8 cellular contexts compared by ENCODE assay signal in genomic region chr2:197113221-197113831, GRCh38.
DNase-seq lines count a peak whose midpoint lies in the region; ATAC-seq and TF ChIP-seq lines count a peak whose summit lies in the region.

No MANE protein-coding gene starts in this region.

- H3K4me1 ChIP-seq in Caco-2, result no peaks in the 10 kb centered on the region
- peaks cover 11 to 29% (median 23%) of the 10 kb centered on the region in 4 donors for H3K4me1 ChIP-seq in esophagus muscularis mucosa
- H3K4me1 ChIP-seq in aorta (ENCODE audit: control insufficient read depth in 1 of 2, insufficient read depth in 2 of 2, low read length in 2 of 2), result no peaks in the 10 kb centered on the region

- 0% methylated on average over 2 of the region's 2 CpGs for WGBS in esophagus muscularis mucosa
- 1 to 2% methylated on average over 2 of the region's 2 CpGs for WGBS in aorta, 2 donors

- TF ChIP-seq CTCF in Caco-2 (IDR thresholded peaks at IDR 0.05; ENCODE audit: insufficient read depth in 1 of 2, low read depth in 1 of 2, low read length in 1 of 2, severe bottlenecking in 1 of 2, unreplicated experiment in 1 of 2) (peak; percentile 54 to 63), SU-DHL-6 (IDR thresholded peaks at IDR 0.05; ENCODE audit: insufficient read depth, low read length, poor library complexity, severe bottlenecking) (peak; percentile 57), esophagus muscularis mucosa (IDR thresholded peaks at IDR 0.05) (peak; percentile 69 to 74 (median 71))

- no peaks in the 10 kb centered on the region for H3K4me1 Mint-ChIP-seq in Caco-2 (ENCODE audit: low read depth, unreplicated experiment)

- H3F3A ChIP-seq in SU-DHL-6 (ENCODE audit: insufficient read depth), result peaks cover 6% of the 10 kb centered on the region; the same call in 1 of the 2 replicates

- H3K27me3 ChIP-seq in Caco-2 (replicated peaks; ENCODE audit: control insufficient read depth, insufficient read depth, low read length) (no peaks in the 10 kb centered on the region), SU-DHL-6 (ENCODE audit: low read length) (no peaks in the 10 kb centered on the region), esophagus muscularis mucosa (no peaks in the 10 kb centered on the region), aorta (ENCODE audit: control insufficient read depth in 1 of 2, insufficient read depth in 2 of 2, low read length in 1 of 2) (no peaks in the 10 kb centered on the region)

- CTCF ChIA-PET in Caco-2 (lab: Charles Lee), result interaction anchor here (0.8 to 1.5 kb wide), 5 partner anchors 55 to 270 kb away, joined by 3 to 10 read pairs (median 3); no protein-coding TSS in a partner anchor

- TF ChIP-seq EP300 in esophagus muscularis mucosa (IDR thresholded peaks at IDR 0.05), result no peak

- DNase-seq in Caco-2, result peak in 1 of 2 experiments; percentile 17
- peak; percentile 62 for DNase-seq in KBM-7
- DNase-seq in esophagus muscularis mucosa (ENCODE audit: extremely low spot score), result no peak
- peak; percentile 46 for DNase-seq in renal cortical epithelial cell (ENCODE audit: low read depth)
- no peak for DNase-seq in aorta

- peaks cover 4% of the 10 kb centered on the region for H3K36me3 Mint-ChIP-seq in Caco-2 (ENCODE audit: insufficient read depth, unreplicated experiment)

- H3K9me3 ChIP-seq in Caco-2 (no peaks in the 10 kb centered on the region), SU-DHL-6 (ENCODE audit: insufficient read depth, low read length) (no peaks in the 10 kb centered on the region), esophagus muscularis mucosa (no peaks in the 10 kb centered on the region), aorta (ENCODE audit: control insufficient read depth, low read length) (no peaks in the 10 kb centered on the region)

- H3K4me3 ChIP-seq in Caco-2 (ENCODE audit: low read depth, low read length) (no peak overlapping the region), SU-DHL-6 (ENCODE audit: insufficient read depth, low read length, poor library complexity, severe bottlenecking) (no peak overlapping the region), esophagus muscularis mucosa (no peak overlapping the region), aorta (ENCODE audit: low read length in 2 of 2) (no peak overlapping the region)

- H3K36me3 ChIP-seq in Caco-2 (ENCODE audit: control insufficient read depth, insufficient read depth, low read length), result no peaks in the 10 kb centered on the region
- H3K36me3 ChIP-seq in SU-DHL-6 (ENCODE audit: low read length), result no peaks in the 10 kb centered on the region
- H3K36me3 ChIP-seq in esophagus muscularis mucosa, result peaks cover 0 to 28% (median 0%) of the 10 kb centered on the region in 4 donors
- H3K36me3 ChIP-seq in aorta (ENCODE audit: control insufficient read depth in 1 of 2, insufficient read depth in 2 of 2, low read length in 1 of 2), result no peaks in the 10 kb centered on the region

- peak overlapping the region; percentile 27 for H3K9ac ChIP-seq in SU-DHL-6 (ENCODE audit: low read length)

- intact Hi-C loops in Caco-2 (cut with micrococcal nuclease; ENCODE audit: unreplicated experiment) (loop anchor here (1.0 to 5.0 kb wide), 7 partner anchors 55 to 664 kb away; no protein-coding TSS in a partner anchor), esophagus muscularis mucosa (cut with DNase I) (no loop called here), aorta (cut with DNase I) (loop anchor here (1.0 to 5.0 kb wide), 3 partner anchors 199 to 265 kb away; partner anchors contain the start of gene ANKRD44 (in 2 of the 2))

- H3K27ac Mint-ChIP-seq in Caco-2 (ENCODE audit: unreplicated experiment), result no peak overlapping the region

- no peaks in the 10 kb centered on the region for H4K20me1 ChIP-seq in SU-DHL-6 (ENCODE audit: low read depth, low read length)

- POLR2A ChIA-PET in Caco-2 (lab: Charles Lee), result no interaction called here

- ATAC-seq in GM18861 (IDR thresholded peaks at IDR 0.05; ENCODE audit: unreplicated experiment), result peak; percentile 58
- ATAC-seq in HG03457 (IDR thresholded peaks at IDR 0.05; ENCODE audit: unreplicated experiment), result no peak
- ATAC-seq in aorta (ENCODE audit: low FRiP score), result no peak

- in situ Hi-C loops in KBM-7 (cut with MboI; ENCODE audit: low pct_unique_long_range_greater_than_20kb, low sequenced_read_pairs), result no loop called here

- H3K9me2 ChIP-seq in SU-DHL-6 (replicated peaks; ENCODE audit: insufficient read depth, low read length), result no peaks in the 10 kb centered on the region

- peak overlapping the region; percentile 37 for H3K4me2 ChIP-seq in SU-DHL-6 (ENCODE audit: low read depth, low read length, poor library complexity, severe bottlenecking)

- H2AFZ ChIP-seq in SU-DHL-6 (ENCODE audit: low read depth, low read length, severe bottlenecking), result no peak overlapping the region

- TF ChIP-seq POLR2A in esophagus muscularis mucosa (IDR thresholded peaks at IDR 0.05; ENCODE audit: low read depth), result no peak

- no TSS peak for BruUV-seq in Caco-2 (replicated peaks; lab: Mats Ljungman, UMichigan)

- peaks cover 7% of the 10 kb centered on the region for H3K27me3 Mint-ChIP-seq in Caco-2 (ENCODE audit: insufficient read depth, unreplicated experiment)

- H3K9me3 Mint-ChIP-seq in Caco-2 (ENCODE audit: unreplicated experiment), result no peaks in the 10 kb centered on the region

- H3K4me3 Mint-ChIP-seq in Caco-2 (ENCODE audit: unreplicated experiment), result no peak overlapping the region

- H3K79me2 ChIP-seq in SU-DHL-6 (ENCODE audit: insufficient read depth, low read length), result no peaks in the 10 kb centered on the region

- peak overlapping the region; percentile 64 for H3K27ac ChIP-seq in SU-DHL-6 (ENCODE audit: low read depth, low read length)
- H3K27ac ChIP-seq in esophagus muscularis mucosa (replicated peaks in 1 of 4), result peak overlapping the region in 2 of 4 donors; percentile 10 to 23
- H3K27ac ChIP-seq in aorta (ENCODE audit: low read depth in 1 of 2, low read length in 2 of 2), result no peak overlapping the region

Comparison
In these comparisons a context has a peak if more than half of its experiments do, and no peak if none do; other contexts are left out.
1. DNase-seq: peak in KBM-7 (single experiment) and renal cortical epithelial cell (single experiment); none in esophagus muscularis mucosa (single experiment) and aorta (0 of 2).
2. Peak in every context shown above with its lines, with median percentiles within 50 percentile points of each other: CTCF ChIP-seq.